In the genomic region with DNA sequence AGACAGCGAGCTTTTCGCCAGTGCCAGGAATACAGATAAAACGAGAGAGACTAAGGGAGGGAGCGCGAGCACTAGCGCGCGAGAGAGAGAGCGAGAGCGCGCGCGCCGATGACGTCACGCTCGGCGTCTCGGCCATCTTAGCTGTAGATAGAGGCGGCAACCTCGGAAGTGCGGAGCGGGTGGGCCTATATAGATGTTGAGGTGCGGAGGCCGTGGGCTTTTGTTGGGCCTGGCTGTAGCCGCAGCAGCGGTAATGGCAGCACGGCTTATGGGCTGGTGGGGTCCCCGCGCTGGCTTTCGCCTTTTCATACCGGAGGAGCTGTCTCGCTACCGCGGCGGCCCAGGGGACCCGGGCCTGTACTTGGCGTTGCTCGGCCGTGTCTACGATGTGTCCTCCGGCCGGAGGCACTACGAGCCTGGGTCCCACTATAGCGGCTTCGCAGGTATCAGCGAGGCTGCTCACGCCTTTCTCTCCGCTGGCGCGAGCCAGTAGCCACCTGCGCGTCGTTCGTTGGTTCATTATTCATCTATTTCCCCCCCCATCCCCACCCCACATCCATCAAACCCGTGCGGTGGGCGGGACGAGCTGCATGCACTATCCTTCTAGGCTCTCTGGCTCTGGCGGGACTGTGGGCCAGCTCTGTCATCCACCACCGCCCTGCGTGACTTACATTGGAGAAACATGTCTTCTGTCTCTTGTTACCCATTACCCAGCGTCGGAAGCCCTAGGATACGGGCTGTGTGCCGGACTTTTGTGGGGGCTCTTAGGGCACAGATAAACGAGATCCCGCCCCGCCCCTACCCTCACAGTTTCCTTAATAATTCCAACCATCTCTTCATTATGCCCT, we compare ENCODE assay signal across 8 cellular contexts. TPM values are rescaled to one million over a fixed set of nuclear protein-coding genes. Genes with fewer than 3 reads are reported as not detected.
DNase-seq lines count a peak whose midpoint lies in the region; ATAC-seq and TF ChIP-seq lines count a peak whose summit lies in the region.

No MANE protein-coding gene starts in this region.

- peaks cover 0 to 41% of the 10 kb centered on the region in 2 donors for H3K4me1 ChIP-seq in right atrium auricular region
- peaks cover 15% of the 10 kb centered on the region for H3K4me1 ChIP-seq in prostate gland (replicated peaks)

- DNase-seq in GM13977 (ENCODE audit: low spot score) (peak; percentile 91), NCI-H1694 treated with DMSO at 0.1 percent for 48 hours (lab: John Stamatoyannopoulos, UW) (peak; percentile 91), T-helper 2 cell (peak; percentile 77 to 97 (median 86)), right atrium auricular region (ENCODE audit: low spot score) (peak; percentile 93), prostate gland (ENCODE audit: low spot score) (peak; percentile 88), ureter (ENCODE audit: low spot score) (peak; percentile 92)

- no peaks in the 10 kb centered on the region for H3K27me3 ChIP-seq in right atrium auricular region
- H3K27me3 ChIP-seq in prostate gland (replicated peaks; ENCODE audit: insufficient read depth) = no peaks in the 10 kb centered on the region

- TF ChIP-seq CTCF in GM13977 (IDR thresholded peaks at IDR 0.05; ENCODE audit: extremely low read depth, insufficient read depth, missing control alignments) = no peak
- TF ChIP-seq CTCF in right atrium auricular region (IDR thresholded peaks at IDR 0.05) = no peak
- no peak for TF ChIP-seq CTCF in prostate gland (IDR thresholded peaks at IDR 0.05)

- intact Hi-C loops in prostate gland (cut with DNase I) = no loop called here

- H3K4me3 ChIP-seq in right atrium auricular region (peak overlapping the region; percentile 100), prostate gland (peak overlapping the region; percentile 97 to 98)

- TF ChIP-seq POLR2A in prostate gland (IDR thresholded peaks at IDR 0.05) = peak; percentile 56

- under 1% methylated on average over 59 of the region's 69 CpGs for whole genome bisulfite sequencing in prostate gland

- H3K9me3 ChIP-seq in right atrium auricular region (no peaks in the 10 kb centered on the region), prostate gland (no peaks in the 10 kb centered on the region)

- in situ Hi-C loops in GM13977 (cut with MboI; ENCODE audit: low pct_unique_long_range_greater_than_20kb, low sequenced_read_pairs, unreplicated experiment) = no loop called here

- H3K36me3 ChIP-seq in right atrium auricular region (no peaks in the 10 kb centered on the region), prostate gland (no peaks in the 10 kb centered on the region)

- peak; percentile 64 for ATAC-seq in HG02870 (IDR thresholded peaks at IDR 0.05; ENCODE audit: unreplicated experiment)

- peak overlapping the region; percentile 97 for H3K27ac ChIP-seq in angular gyrus (ENCODE audit: low read depth, low read length)
- peak overlapping the region; percentile 99 for H3K27ac ChIP-seq in right atrium auricular region
- peak overlapping the region; percentile 99 to 100 for H3K27ac ChIP-seq in prostate gland

RNA-seq across cellular contexts. Expression of a gene that starts 0.8 kb away (rescaled TPM):
- total RNA-seq in right atrium auricular region (10 to 100 TPM; 15.4 to 23.9 TPM), prostate gland (10 to 100 TPM; 42.8 to 62.9 TPM), ureter (26.7 TPM)

RNA-seq across cellular contexts. Expression of a gene that starts 1.0 kb away (rescaled TPM):
- total RNA-seq in right atrium auricular region (10 to 100 TPM; 31.7 to 33.6 TPM), prostate gland (10 to 100 TPM; 34.0 to 73.8 TPM), ureter (98.2 TPM)

Comparison
In these comparisons a context has a peak if more than half of its experiments do, and no peak if none do; other contexts are left out.
1. Peak in every context shown above with its lines: DNase-seq, ATAC-seq, H3K4me3 ChIP-seq and H3K27ac ChIP-seq.